ENCODE assay signal across 12 cellular contexts in the genomic region with DNA sequence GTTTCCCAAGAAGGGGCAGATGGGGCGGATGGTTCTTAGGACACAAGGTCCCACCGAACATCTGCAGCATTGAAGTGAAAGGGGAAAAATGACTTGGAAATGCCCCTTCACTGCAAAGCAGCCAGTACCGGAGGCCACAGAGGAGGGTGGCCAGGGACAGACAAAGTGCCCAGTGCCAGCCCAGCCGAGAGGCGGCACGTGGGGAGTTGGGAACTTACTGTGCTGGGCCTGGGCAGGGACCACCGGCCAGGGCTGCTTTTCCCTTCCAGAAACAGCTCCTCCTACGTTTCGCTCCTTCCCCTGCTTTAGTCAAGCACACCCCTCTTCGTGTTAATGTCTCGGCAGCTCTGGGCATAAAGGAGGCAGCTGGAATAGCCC.
DNase-seq lines count a peak whose midpoint lies in the region; TF ChIP-seq lines count a peak whose summit lies in the region.
"Had no signal": no experiment of that assay in that cellular context is flagged by ENCODE, and none has a peak within 500 bp of the region (broad histone marks: within the 10 kb centered on the region; RNA-seq: fewer than 3 reads in every experiment).

No MANE protein-coding gene starts in this region.

- H3K9ac ChIP-seq in adipocyte (ENCODE audit: low read length) = peak overlapping the region; percentile 77

- H3K4me3 ChIP-seq in adipocyte (ENCODE audit: low read length) (peak overlapping the region; percentile 60), right atrium auricular region (peak overlapping the region in 1 of 2 donors; percentile 9), sigmoid colon (peak overlapping the region in 1 of 4 donors; percentile 16)

- H3K27ac ChIP-seq in right atrium auricular region (peak overlapping the region; percentile 83 to 87), sigmoid colon (peak overlapping the region; percentile 52 to 70 (median 61))
- H3K27ac ChIP-seq: neutrophil had no signal

- TF ChIP-seq CTCF in right atrium auricular region (IDR thresholded peaks at IDR 0.05) (no peak), sigmoid colon (IDR thresholded peaks at IDR 0.05) (no peak)

- no peaks in the 10 kb centered on the region for H3K27me3 ChIP-seq in adipocyte (replicated peaks; ENCODE audit: control insufficient read depth, insufficient read depth, low read length)
- H3K27me3 ChIP-seq in right atrium auricular region = no peaks in the 10 kb centered on the region
- H3K27me3 ChIP-seq in sigmoid colon = no peaks in the 10 kb centered on the region
- H3K27me3 ChIP-seq: neutrophil had no signal

- whole genome bisulfite sequencing in sigmoid colon, 2 donors = 75 to 85% methylated on average over 11 of the region's 11 CpGs

- TF ChIP-seq POLR2A in sigmoid colon (IDR thresholded peaks at IDR 0.05) = no peak

- H3K4me1 ChIP-seq in adipocyte (ENCODE audit: control insufficient read depth, insufficient read depth, low read length) (peaks cover 41% of the 10 kb centered on the region), right atrium auricular region (peaks cover 0 to 37% of the 10 kb centered on the region in 2 donors), sigmoid colon (peaks cover 0 to 53% (median 49%) of the 10 kb centered on the region in 4 donors)

- no peak for TF ChIP-seq EP300 in sigmoid colon (IDR thresholded peaks at IDR 0.05)

- intact Hi-C loops in sigmoid colon (cut with DNase I) = loop anchor here (5.0 kb wide), 1 partner anchor 130 kb away; a partner anchor contains a TSS

- peak; percentile 24 for DNase-seq in Ammon's horn (ENCODE audit: low spot score)
- no peak for DNase-seq in adipocyte (ENCODE audit: low read depth)
- no peak for DNase-seq in right atrium auricular region (ENCODE audit: low spot score)
- no peak for DNase-seq in sigmoid colon
- DNase-seq in NCI-H2107 (lab: John Stamatoyannopoulos, UW) = no peak
- DNase-seq in DMS114 treated with DMSO at 0.1 percent for 48 hours (lab: John Stamatoyannopoulos, UW; ENCODE audit: unreplicated experiment) = no peak
- DNase-seq in NCI-H2196 (lab: John Stamatoyannopoulos, UW; ENCODE audit: unreplicated experiment) = no peak
- no peak for DNase-seq in germinal center (ENCODE audit: low spot score)
- DNase-seq: activated CD4-positive, alpha-beta T cell treated with anti-CD3 and anti-CD28 coated beads for 1 hour; NCI-H2029 treated with DMSO at 0.1 percent for 48 hours; RPMI8226 had no signal

- H3K36me3 ChIP-seq in adipocyte (ENCODE audit: control insufficient read depth, insufficient read depth, low read length, severe bottlenecking) (no peaks in the 10 kb centered on the region), right atrium auricular region (no peaks in the 10 kb centered on the region), sigmoid colon (no peaks in the 10 kb centered on the region)
- H3K36me3 ChIP-seq: neutrophil had no signal

- H3K9me3 ChIP-seq in adipocyte (ENCODE audit: control insufficient read depth, low read length) (no peaks in the 10 kb centered on the region), right atrium auricular region (no peaks in the 10 kb centered on the region), sigmoid colon (no peaks in the 10 kb centered on the region)
- H3K9me3 ChIP-seq: neutrophil had no signal
